16 cellular contexts compared by ENCODE assay signal in genomic region chr5:33755216-33755615, GRCh38.
"Had no signal": no experiment of that assay in that cellular context is flagged by ENCODE, and none has a peak within 500 bp of the region (broad histone marks: within the 10 kb centered on the region; RNA-seq: fewer than 3 reads in every experiment).

No MANE protein-coding gene starts in this region.

- H3K27ac ChIP-seq: adrenal gland, body of pancreas, hepatocyte, thoracic aorta had no signal

- H3K9me3 ChIP-seq: adrenal gland, body of pancreas, thoracic aorta had no signal

- H3K4me1 ChIP-seq: body of pancreas had no signal

- ATAC-seq: activated T-helper 17 cell treated with anti-CD3 and anti-CD28 coated beads, Interleukin-2, amount 50 U/mL, for 72 hours; body of pancreas; left ventricle myocardium superior; sciatic nerve had no signal

- H3K27me3 ChIP-seq: adrenal gland, body of pancreas, hepatocyte had no signal

- H3K36me3 ChIP-seq: adrenal gland, thoracic aorta had no signal

- H3K4me3 ChIP-seq: adrenal gland, body of pancreas, hepatocyte, thoracic aorta had no signal

- DNase-seq: activated CD4-positive, alpha-beta T cell treated with anti-CD3 and anti-CD28 coated beads, Interleukin-2, amount 10 ng/mL, durations not matched to agents 7 days and 5 days; activated CD4-positive, CD25-positive, alpha-beta regulatory T cell; activated naive CD4-positive, alpha-beta T cell treated with anti-CD3 and anti-CD28 coated beads, Interleukin-2, amount 10 ng/mL, durations not matched to agents 7 days and 5 days; activated T-cell treated with anti-CD3 and anti-CD28 coated beads for 4 hours; adrenal gland; body of pancreas; left ventricle myocardium superior; mesendoderm; nephron progenitor cell; stimulated activated CD4-positive, alpha-beta T cell treated with anti-CD3 and anti-CD28 coated beads, Interleukin-4, amount 100 ng/mL, for 1 hour; stimulated activated CD8-positive, alpha-beta memory T cell treated with anti-CD3 and anti-CD28 coated beads, Interleukin-4, amount 100 ng/mL, for 48 hours; T-helper 2 cell had no signal
